1 cellular context compared by ENCODE assay signal in genomic region chr10:110228066-110228465, GRCh38.
TF ChIP-seq lines count a peak whose summit lies in the region.

No MANE protein-coding gene starts in this region.

TF ChIP-seq in K562, 482 proteins besides CTCF, POLR2A, EP300 and RAD21 (continued from another document):
- TF ChIP-seq, protein P1, sequence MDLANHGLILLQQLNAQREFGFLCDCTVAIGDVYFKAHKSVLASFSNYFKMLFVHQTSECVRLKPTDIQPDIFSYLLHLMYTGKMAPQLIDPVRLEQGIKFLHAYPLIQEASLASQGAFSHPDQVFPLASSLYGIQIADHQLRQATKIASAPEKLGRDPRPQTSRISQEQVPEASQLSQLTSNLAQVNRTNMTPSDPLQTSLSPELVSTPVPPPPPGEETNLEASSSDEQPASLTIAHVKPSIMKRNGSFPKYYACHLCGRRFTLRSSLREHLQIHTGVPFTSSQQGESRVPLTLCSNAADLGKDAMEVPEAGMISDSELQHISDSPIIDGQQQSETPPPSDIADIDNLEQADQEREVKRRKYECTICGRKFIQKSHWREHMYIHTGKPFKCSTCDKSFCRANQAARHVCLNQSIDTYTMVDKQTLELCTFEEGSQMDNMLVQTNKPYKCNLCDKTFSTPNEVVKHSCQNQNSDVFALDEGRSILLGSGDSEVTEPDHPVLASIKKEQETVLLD (IDR thresholded peaks at IDR 0.05) = no peak
- TF ChIP-seq, protein P2, sequence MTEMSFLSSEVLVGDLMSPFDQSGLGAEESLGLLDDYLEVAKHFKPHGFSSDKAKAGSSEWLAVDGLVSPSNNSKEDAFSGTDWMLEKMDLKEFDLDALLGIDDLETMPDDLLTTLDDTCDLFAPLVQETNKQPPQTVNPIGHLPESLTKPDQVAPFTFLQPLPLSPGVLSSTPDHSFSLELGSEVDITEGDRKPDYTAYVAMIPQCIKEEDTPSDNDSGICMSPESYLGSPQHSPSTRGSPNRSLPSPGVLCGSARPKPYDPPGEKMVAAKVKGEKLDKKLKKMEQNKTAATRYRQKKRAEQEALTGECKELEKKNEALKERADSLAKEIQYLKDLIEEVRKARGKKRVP (CRISPR knock-in tag; IDR thresholded peaks at IDR 0.05) = no peak
- no peak for TF ChIP-seq ATF7 (IDR thresholded peaks at IDR 0.05)
- TF ChIP-seq ZNF175 (CRISPR knock-in tag; IDR thresholded peaks at IDR 0.05; ENCODE audit: low read depth) = no peak
- TF ChIP-seq MECOM (CRISPR knock-in tag; IDR thresholded peaks at IDR 0.05) = no peak
- TF ChIP-seq, protein P3, sequence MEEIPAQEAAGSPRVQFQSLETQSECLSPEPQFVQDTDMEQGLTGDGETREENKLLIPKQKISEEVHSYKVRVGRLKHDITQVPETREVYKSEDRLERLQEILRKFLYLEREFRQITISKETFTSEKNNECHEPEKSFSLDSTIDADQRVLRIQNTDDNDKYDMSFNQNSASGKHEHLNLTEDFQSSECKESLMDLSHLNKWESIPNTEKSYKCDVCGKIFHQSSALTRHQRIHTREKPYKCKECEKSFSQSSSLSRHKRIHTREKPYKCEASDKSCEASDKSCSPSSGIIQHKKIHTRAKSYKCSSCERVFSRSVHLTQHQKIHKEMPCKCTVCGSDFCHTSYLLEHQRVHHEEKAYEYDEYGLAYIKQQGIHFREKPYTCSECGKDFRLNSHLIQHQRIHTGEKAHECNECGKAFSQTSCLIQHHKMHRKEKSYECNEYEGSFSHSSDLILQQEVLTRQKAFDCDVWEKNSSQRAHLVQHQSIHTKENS (CRISPR knock-in tag; IDR thresholded peaks at IDR 0.05) = no peak
- TF ChIP-seq, protein P4, sequence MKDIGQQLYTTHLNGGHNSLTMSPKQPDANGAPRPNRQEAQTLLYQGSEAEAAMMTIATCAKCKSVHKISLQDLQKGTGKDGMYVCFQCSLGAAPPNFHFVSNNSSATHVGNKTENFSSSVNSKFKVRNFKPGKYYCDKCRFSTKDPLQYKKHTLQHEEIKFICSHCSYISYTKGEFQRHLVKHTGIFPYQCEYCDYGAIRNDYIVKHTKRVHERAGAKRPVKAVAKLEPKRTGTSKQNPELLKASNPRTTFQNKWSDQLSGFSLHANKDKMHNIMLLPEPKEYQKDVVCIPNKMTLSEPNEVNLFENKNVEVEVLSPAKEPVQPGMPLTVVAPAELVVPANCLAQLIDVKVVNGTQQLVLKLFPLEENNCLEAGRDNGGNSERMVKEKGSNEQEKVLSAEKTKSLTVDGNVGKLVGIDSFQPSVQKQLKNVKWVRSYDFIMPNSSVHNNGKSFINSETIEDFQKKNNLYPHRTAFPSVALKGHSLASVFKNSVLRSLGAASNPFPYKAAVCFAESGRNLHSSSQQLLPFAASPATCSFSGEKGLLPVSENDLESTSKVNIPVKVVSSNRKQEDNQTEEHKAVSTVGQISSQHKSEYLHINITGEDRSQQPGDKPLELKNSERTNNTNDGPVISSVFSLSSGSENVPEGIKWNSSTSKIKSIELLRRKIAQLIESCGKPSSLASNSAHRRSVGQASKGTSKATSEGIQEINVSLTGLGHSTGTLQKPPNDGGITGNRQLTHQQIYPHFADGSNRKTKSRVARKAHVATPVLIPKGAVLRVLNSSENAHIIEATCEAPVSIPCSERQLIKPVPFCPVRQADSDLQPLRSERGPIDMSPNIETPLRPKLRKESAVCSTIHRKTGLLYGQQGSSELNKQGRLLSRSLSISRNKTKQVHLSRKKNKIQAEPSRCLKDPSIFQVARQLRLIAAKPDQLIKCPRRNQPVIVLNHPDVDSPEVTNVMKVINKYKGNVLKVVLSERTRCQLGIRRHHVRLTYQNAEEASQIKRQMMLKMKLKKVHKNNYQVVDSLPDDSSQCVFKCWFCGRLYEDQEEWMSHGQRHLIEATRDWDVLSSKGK (CRISPR knock-in tag; IDR thresholded peaks at IDR 0.05) = no peak
- TF ChIP-seq HMG20A (CRISPR knock-in tag; conservative IDR thresholded peaks at IDR 0.05) = no peak
- TF ChIP-seq TBP (optimal IDR thresholded peaks at IDR 0.05; ENCODE audit: low read depth, low read length) = no peak
- no peak for TF ChIP-seq SREBF2 (CRISPR knock-in tag; IDR thresholded peaks at IDR 0.05)
- TF ChIP-seq, protein P5, sequence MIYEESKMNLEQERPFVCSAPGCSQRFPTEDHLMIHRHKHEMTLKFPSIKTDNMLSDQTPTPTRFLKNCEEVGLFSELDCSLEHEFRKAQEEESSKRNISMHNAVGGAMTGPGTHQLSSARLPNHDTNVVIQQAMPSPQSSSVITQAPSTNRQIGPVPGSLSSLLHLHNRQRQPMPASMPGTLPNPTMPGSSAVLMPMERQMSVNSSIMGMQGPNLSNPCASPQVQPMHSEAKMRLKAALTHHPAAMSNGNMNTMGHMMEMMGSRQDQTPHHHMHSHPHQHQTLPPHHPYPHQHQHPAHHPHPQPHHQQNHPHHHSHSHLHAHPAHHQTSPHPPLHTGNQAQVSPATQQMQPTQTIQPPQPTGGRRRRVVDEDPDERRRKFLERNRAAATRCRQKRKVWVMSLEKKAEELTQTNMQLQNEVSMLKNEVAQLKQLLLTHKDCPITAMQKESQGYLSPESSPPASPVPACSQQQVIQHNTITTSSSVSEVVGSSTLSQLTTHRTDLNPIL (CRISPR knock-in tag; IDR thresholded peaks at IDR 0.05) = no peak
